9 cellular contexts compared by ENCODE assay signal in the genomic region with DNA sequence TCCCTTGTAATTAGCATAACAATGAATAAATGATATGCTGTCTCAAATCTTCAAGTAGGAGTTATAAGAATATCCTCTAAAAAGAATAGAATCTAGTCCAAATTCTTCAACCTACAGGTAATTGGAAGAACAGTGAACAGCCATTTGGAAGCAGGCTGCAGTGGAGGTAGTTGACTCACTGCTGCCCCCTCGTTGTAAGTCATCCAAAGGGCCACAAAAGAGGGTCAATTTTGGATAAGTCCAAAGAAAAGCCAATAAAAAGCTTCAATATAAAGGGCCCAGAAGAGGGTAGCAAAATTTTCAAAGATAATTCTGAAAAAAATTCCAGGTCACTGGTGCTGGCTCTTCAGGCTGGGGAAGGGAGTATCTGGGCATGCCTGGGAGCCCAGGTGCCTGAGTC.
DNase-seq lines count a peak whose midpoint lies in the region; ATAC-seq, FAIRE-seq and TF ChIP-seq lines count a peak whose summit lies in the region.
"Had no signal": no experiment of that assay in that cellular context is flagged by ENCODE, and none has a peak within 500 bp of the region (broad histone marks: within the 10 kb centered on the region; RNA-seq: fewer than 3 reads in every experiment).

No MANE protein-coding gene starts in this region.

- H3K27me3 ChIP-seq in foreskin keratinocyte = peaks cover 19% of the 10 kb centered on the region
- H3K27me3 ChIP-seq in psoas muscle (ENCODE audit: insufficient read depth in 3 of 3, low read length in 2 of 3) = no peaks in the 10 kb centered on the region
- H3K27me3 ChIP-seq: gastrocnemius medialis had no signal

- no peak for FAIRE-seq in GM19239 (lab: Jason Lieb, UNC)

- DNase-seq in RKO (ENCODE audit: low spot score) (peak; percentile 26), foreskin keratinocyte (peak in 1 of 2 donors; percentile 20), NCI-H1417 (lab: John Stamatoyannopoulos, UW) (no peak), psoas muscle (no peak), GM19239 (ENCODE audit: insufficient read length, low spot score) (no peak), hypothalamus (lab: John Stamatoyannopoulos, UW) (no peak)
- DNase-seq: gastrocnemius medialis had no signal

- H3K27ac ChIP-seq in 22Rv1 = no peak overlapping the region
- no peak overlapping the region for H3K27ac ChIP-seq in foreskin keratinocyte
- no peak overlapping the region for H3K27ac ChIP-seq in psoas muscle
- H3K27ac ChIP-seq: gastrocnemius medialis had no signal

- ATAC-seq in foreskin keratinocyte (peak; percentile 49), psoas muscle (no peak)
- ATAC-seq: gastrocnemius medialis had no signal

- H3K9me3 ChIP-seq in psoas muscle = no peaks in the 10 kb centered on the region
- H3K9me3 ChIP-seq: gastrocnemius medialis had no signal

- no peaks in the 10 kb centered on the region for H3K4me1 ChIP-seq in foreskin keratinocyte
- H3K4me1 ChIP-seq in psoas muscle = no peaks in the 10 kb centered on the region

- H3K36me3 ChIP-seq in psoas muscle (ENCODE audit: insufficient read depth in 1 of 2, low read depth in 1 of 2) = no peaks in the 10 kb centered on the region
- H3K36me3 ChIP-seq: gastrocnemius medialis had no signal

- WGBS in psoas muscle, 3 donors = 19 to 24% (median 21%) methylated on average over 1 of the region's 1 CpG

- peak; percentile 68 for TF ChIP-seq CTCF in 22Rv1 (IDR thresholded peaks at IDR 0.05)
- peak; percentile 49 for TF ChIP-seq CTCF in GM12874 (IDR thresholded peaks at IDR 0.05; ENCODE audit: insufficient read depth, low read depth, low read length)
- peak; percentile 74 for TF ChIP-seq CTCF in foreskin keratinocyte (conservative IDR thresholded peaks at IDR 0.05)
- no peak for TF ChIP-seq CTCF in psoas muscle (IDR thresholded peaks at IDR 0.05)

- intact Hi-C loops in psoas muscle (cut with DNase I) = no loop called here

- H3K4me3 ChIP-seq in psoas muscle = no peak overlapping the region
- H3K4me3 ChIP-seq: gastrocnemius medialis had no signal
